8 cellular contexts compared by ENCODE assay signal in the genomic region with DNA sequence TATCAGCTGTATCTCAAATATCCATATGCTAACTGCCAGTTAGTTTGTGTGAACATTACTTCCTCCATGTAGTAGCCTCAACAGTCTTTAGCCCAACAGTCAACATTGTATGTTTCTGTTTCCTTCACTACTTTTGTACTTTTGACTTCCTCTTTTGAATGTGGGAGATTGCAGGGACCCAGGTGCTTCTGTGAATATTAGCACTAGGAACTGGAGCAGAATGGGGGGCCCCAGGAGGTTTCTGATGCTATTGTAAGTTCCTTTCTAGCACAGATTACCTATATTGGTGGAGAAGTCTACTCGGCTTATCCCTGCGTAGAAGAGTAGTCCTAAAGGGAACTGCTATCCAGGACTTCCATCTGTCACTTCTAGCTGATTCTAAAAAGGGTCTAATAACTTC. TPM values are rescaled to one million over a fixed set of nuclear protein-coding genes. Genes with fewer than 3 reads are reported as not detected.
DNase-seq lines count a peak whose midpoint lies in the region; ATAC-seq, FAIRE-seq and TF ChIP-seq lines count a peak whose summit lies in the region.

No MANE protein-coding gene starts in this region.

- peaks cover 0 to 6% of the 10 kb centered on the region in 2 donors for H3K27me3 Mint-ChIP-seq in CD8-positive, alpha-beta memory T cell
- no peaks in the 10 kb centered on the region for H3K27me3 Mint-ChIP-seq in astrocyte (ENCODE audit: low read depth, unreplicated experiment)

- H3K27ac Mint-ChIP-seq in CD8-positive, alpha-beta memory T cell: peak overlapping the region; percentile 76 to 97 (median 94)
- H3K27ac Mint-ChIP-seq in astrocyte (ENCODE audit: unreplicated experiment): peak overlapping the region; percentile 94

- TF ChIP-seq CTCF in astrocyte (IDR thresholded peaks at IDR 0.05; ENCODE audit: insufficient read depth, low read depth, low read length): no peak

- DNase-seq in CD8-positive, alpha-beta memory T cell: peak in 2 of 5 donors; percentile 17 to 57
- peak; percentile 80 for DNase-seq in Jurkat, Clone E6-1 (ENCODE audit: low read depth, low spot score)
- DNase-seq in astrocyte (ENCODE audit: low read depth) (no peak), NCI-H82 treated with DMSO at 0.1 percent for 48 hours (lab: John Stamatoyannopoulos, UW; ENCODE audit: unreplicated experiment) (no peak)
- no peak for DNase-seq in effector CD4-positive, alpha-beta T cell
- no peak for DNase-seq in activated effector memory CD4-positive, alpha-beta T cell treated with anti-CD3 and anti-CD28 coated beads, Interleukin-2, amount 50 U/mL, for 16 hours

- POLR2A ChIA-PET in CD8-positive, alpha-beta memory T cell (lab: Charles Lee): interaction anchor here (0.6 to 2.3 kb wide), 5 partner anchors 14 to 683 kb away, joined by 3 to 10 read pairs (median 5); no protein-coding TSS in a partner anchor

- peaks cover 0 to 35% (median 5%) of the 10 kb centered on the region in 3 donors for H3K36me3 Mint-ChIP-seq in CD8-positive, alpha-beta memory T cell
- H3K36me3 Mint-ChIP-seq in astrocyte (ENCODE audit: low read depth, unreplicated experiment): peaks cover 8% of the 10 kb centered on the region

- no peaks in the 10 kb centered on the region for H3K9me3 ChIP-seq in CD8-positive, alpha-beta memory T cell (ENCODE audit: low read length)
- no peaks in the 10 kb centered on the region for H3K9me3 ChIP-seq in astrocyte (ENCODE audit: insufficient read depth, low read depth, low read length)

- peaks cover 43% of the 10 kb centered on the region for H3K4me1 ChIP-seq in CD8-positive, alpha-beta memory T cell (ENCODE audit: insufficient read depth, low read length)
- H3K4me1 ChIP-seq in astrocyte (ENCODE audit: insufficient read depth, low read length): peaks cover 10% of the 10 kb centered on the region

- H3K4me3 ChIP-seq in CD8-positive, alpha-beta memory T cell (ENCODE audit: low read length): peak overlapping the region; percentile 77
- peak overlapping the region; percentile 48 for H3K4me3 ChIP-seq in Jurkat, Clone E6-1 (ENCODE audit: low read length)
- H3K4me3 ChIP-seq in astrocyte (ENCODE audit: insufficient read depth, low read depth, low read length): no peak overlapping the region

- H3K27me3 ChIP-seq in CD8-positive, alpha-beta memory T cell (ENCODE audit: insufficient read depth, low read length, poor library complexity, severe bottlenecking): no peaks in the 10 kb centered on the region
- H3K27me3 ChIP-seq in astrocyte (ENCODE audit: insufficient read depth, low read length): no peaks in the 10 kb centered on the region

- ATAC-seq in GM19395 (IDR thresholded peaks at IDR 0.05; ENCODE audit: unreplicated experiment) (peak; percentile 41), GM18861 (IDR thresholded peaks at IDR 0.05; ENCODE audit: unreplicated experiment) (no peak)

- no peaks in the 10 kb centered on the region for H3K9me3 Mint-ChIP-seq in CD8-positive, alpha-beta memory T cell
- H3K9me3 Mint-ChIP-seq in astrocyte (ENCODE audit: unreplicated experiment): no peaks in the 10 kb centered on the region

- no peaks in the 10 kb centered on the region for H3K79me2 ChIP-seq in astrocyte (ENCODE audit: insufficient read depth, low read length)

- H3K4me2 ChIP-seq in astrocyte (ENCODE audit: low read length): no peak overlapping the region

- no peak overlapping the region for H2AFZ ChIP-seq in astrocyte (ENCODE audit: low read depth, low read length)

- no peak overlapping the region for H3K9ac ChIP-seq in astrocyte (ENCODE audit: low read length)

- peaks cover 44 to 73% (median 71%) of the 10 kb centered on the region in 3 donors for H3K4me1 Mint-ChIP-seq in CD8-positive, alpha-beta memory T cell
- peaks cover 47% of the 10 kb centered on the region for H3K4me1 Mint-ChIP-seq in astrocyte (ENCODE audit: low read depth, unreplicated experiment)

- CTCF ChIA-PET in CD8-positive, alpha-beta memory T cell (lab: Charles Lee): interaction anchor here (0.7 to 6.8 kb wide), 14 partner anchors 12 to 170 kb away, joined by 3 to 57 read pairs (median 6); no protein-coding TSS in a partner anchor

- no peaks in the 10 kb centered on the region for H4K20me1 ChIP-seq in astrocyte (ENCODE audit: insufficient read depth, low read length)

- no peaks in the 10 kb centered on the region for H3K36me3 ChIP-seq in CD8-positive, alpha-beta memory T cell (ENCODE audit: insufficient read depth, low read length)
- no peaks in the 10 kb centered on the region for H3K36me3 ChIP-seq in astrocyte (ENCODE audit: insufficient read depth, low read length)

- H3K4me3 Mint-ChIP-seq in CD8-positive, alpha-beta memory T cell: peak overlapping the region; percentile 87 to 98 (median 96)
- H3K4me3 Mint-ChIP-seq in astrocyte (ENCODE audit: unreplicated experiment): peak overlapping the region; percentile 78

- peak overlapping the region; percentile 69 for H3K27ac ChIP-seq in CD8-positive, alpha-beta memory T cell (ENCODE audit: low read depth, low read length)
- no peak overlapping the region for H3K27ac ChIP-seq in astrocyte (ENCODE audit: low read depth, low read length)

- no peak for FAIRE-seq in astrocyte (lab: Jason Lieb, UNC)

RNA-seq across cellular contexts. Expression of a gene that starts 2.3 kb away (rescaled TPM):
- total RNA-seq in CD8-positive, alpha-beta memory T cell: 10 to 100 TPM; 17.8 to 19.7 TPM
- 550 TPM for polyA plus RNA-seq in CD8-positive, alpha-beta memory T cell
- polyA plus RNA-seq in Jurkat, Clone E6-1 (2012; ENCODE audit: insufficient read depth, insufficient read length): 31.1 TPM
- total RNA-seq in astrocyte: 19.5 and 27.8 TPM in 2 replicates
